ENCODE assay signal across 1 cellular context in the genomic region with DNA sequence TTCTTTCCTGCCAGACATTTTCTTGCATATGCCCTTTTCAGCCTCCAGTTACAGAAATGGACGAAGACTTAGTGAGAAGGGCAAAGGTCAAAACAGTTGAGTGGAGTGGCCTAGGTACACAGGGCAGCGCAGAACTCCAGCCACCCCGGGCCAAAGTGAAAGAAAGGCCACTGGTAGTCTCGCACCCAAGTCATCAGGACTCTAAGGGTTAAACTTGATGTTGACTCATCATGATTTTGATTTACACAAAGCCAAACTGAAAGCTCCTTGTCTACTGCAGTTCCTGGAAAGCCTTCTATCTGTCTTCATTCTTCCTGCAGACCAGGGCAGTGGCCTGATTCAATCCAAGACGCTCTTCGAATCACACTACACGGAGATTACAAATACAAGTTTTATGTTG.
TF ChIP-seq lines count a peak whose summit lies in the region.

No MANE protein-coding gene starts in this region.

TF ChIP-seq in A549, 52 proteins besides CTCF, POLR2A, EP300 and RAD21 (continued from another document):
- TF ChIP-seq, protein P1, sequence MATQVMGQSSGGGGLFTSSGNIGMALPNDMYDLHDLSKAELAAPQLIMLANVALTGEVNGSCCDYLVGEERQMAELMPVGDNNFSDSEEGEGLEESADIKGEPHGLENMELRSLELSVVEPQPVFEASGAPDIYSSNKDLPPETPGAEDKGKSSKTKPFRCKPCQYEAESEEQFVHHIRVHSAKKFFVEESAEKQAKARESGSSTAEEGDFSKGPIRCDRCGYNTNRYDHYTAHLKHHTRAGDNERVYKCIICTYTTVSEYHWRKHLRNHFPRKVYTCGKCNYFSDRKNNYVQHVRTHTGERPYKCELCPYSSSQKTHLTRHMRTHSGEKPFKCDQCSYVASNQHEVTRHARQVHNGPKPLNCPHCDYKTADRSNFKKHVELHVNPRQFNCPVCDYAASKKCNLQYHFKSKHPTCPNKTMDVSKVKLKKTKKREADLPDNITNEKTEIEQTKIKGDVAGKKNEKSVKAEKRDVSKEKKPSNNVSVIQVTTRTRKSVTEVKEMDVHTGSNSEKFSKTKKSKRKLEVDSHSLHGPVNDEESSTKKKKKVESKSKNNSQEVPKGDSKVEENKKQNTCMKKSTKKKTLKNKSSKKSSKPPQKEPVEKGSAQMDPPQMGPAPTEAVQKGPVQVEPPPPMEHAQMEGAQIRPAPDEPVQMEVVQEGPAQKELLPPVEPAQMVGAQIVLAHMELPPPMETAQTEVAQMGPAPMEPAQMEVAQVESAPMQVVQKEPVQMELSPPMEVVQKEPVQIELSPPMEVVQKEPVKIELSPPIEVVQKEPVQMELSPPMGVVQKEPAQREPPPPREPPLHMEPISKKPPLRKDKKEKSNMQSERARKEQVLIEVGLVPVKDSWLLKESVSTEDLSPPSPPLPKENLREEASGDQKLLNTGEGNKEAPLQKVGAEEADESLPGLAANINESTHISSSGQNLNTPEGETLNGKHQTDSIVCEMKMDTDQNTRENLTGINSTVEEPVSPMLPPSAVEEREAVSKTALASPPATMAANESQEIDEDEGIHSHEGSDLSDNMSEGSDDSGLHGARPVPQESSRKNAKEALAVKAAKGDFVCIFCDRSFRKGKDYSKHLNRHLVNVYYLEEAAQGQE (IDR thresholded peaks at IDR 0.05): no peak
